ENCODE assay signal across 1 cellular context in the genomic region with DNA sequence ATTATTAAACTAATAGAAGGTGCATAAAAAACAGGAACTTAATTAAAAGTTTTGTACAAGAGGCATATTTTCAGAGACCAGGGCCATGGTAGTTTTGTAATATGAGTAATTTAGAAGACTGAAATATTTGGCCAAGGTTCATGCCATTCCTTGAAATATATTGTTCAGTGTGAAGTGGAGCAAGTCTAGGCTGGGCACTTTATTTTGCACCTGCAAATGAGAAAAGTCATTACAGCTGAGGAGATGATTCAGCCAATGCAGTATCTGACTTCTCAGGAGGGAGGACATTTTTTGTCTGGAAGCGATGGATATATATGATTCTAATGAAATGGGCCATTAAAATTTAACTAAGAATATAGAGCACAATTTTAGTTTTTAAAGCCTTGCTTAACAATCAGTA.
TF ChIP-seq lines count a peak whose summit lies in the region.

No MANE protein-coding gene starts in this region.

TF ChIP-seq in GM23338, 12 proteins besides CTCF, POLR2A, EP300 and RAD21 (continued from another document):
- TF ChIP-seq, protein P1, sequence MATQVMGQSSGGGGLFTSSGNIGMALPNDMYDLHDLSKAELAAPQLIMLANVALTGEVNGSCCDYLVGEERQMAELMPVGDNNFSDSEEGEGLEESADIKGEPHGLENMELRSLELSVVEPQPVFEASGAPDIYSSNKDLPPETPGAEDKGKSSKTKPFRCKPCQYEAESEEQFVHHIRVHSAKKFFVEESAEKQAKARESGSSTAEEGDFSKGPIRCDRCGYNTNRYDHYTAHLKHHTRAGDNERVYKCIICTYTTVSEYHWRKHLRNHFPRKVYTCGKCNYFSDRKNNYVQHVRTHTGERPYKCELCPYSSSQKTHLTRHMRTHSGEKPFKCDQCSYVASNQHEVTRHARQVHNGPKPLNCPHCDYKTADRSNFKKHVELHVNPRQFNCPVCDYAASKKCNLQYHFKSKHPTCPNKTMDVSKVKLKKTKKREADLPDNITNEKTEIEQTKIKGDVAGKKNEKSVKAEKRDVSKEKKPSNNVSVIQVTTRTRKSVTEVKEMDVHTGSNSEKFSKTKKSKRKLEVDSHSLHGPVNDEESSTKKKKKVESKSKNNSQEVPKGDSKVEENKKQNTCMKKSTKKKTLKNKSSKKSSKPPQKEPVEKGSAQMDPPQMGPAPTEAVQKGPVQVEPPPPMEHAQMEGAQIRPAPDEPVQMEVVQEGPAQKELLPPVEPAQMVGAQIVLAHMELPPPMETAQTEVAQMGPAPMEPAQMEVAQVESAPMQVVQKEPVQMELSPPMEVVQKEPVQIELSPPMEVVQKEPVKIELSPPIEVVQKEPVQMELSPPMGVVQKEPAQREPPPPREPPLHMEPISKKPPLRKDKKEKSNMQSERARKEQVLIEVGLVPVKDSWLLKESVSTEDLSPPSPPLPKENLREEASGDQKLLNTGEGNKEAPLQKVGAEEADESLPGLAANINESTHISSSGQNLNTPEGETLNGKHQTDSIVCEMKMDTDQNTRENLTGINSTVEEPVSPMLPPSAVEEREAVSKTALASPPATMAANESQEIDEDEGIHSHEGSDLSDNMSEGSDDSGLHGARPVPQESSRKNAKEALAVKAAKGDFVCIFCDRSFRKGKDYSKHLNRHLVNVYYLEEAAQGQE (IDR thresholded peaks at IDR 0.05; ENCODE audit: unreplicated experiment) = no peak
- TF ChIP-seq NANOG (IDR thresholded peaks at IDR 0.05; ENCODE audit: borderline replicate concordance) (no peak), ETS1 (IDR thresholded peaks at IDR 0.05) (no peak)
